ENCODE assay signal across 8 cellular contexts in genomic region chrX:77894921-77895886, GRCh38. TPM values are rescaled to one million over a fixed set of nuclear protein-coding genes. Genes with fewer than 3 reads are reported as not detected.
DNase-seq lines count a peak whose midpoint lies in the region; ATAC-seq, FAIRE-seq and TF ChIP-seq lines count a peak whose summit lies in the region.

Gene MAGT1, minus strand, starts transcription at chrX:77895435. Its CDS starts 25 bp downstream, at chrX:77895410.

- H3K4me2 ChIP-seq in H1 (ENCODE audit: insufficient read depth in 1 of 2, low read depth in 2 of 2, low read length in 2 of 2) = peak within 1 kb of the TSS; percentile 55 to 66

- no peak within 1 kb of the TSS for H2AK5ac ChIP-seq in H1 (ENCODE audit: low read depth, low read length)

- peaks cover 1 to 48% of the 10 kb centered on the region in 2 experiments; a peak in 3 of 4 replicates for H3K79me2 ChIP-seq in H1 (ENCODE audit: control insufficient read depth in 1 of 2, insufficient read depth in 2 of 2, low read length in 2 of 2)

- H3K23ac ChIP-seq in H1 (ENCODE audit: insufficient read length) = no peak within 1 kb of the TSS

- H3K23me2 ChIP-seq in H1 (ENCODE audit: low read depth, low read length) = no peaks in the 10 kb centered on the region

- H3K56ac ChIP-seq in H1 (replicated peaks; ENCODE audit: insufficient read length, low read depth, low read length) = no peak within 1 kb of the TSS

- peak within 1 kb of the TSS; percentile 89 for H3K27ac ChIP-seq in H1 (ENCODE audit: low read depth, low read length)

- H3K4me3 Mint-ChIP-seq in memory B cell = peak within 1 kb of the TSS; percentile 96

- peaks cover 7% of the 10 kb centered on the region for H3K4me1 Mint-ChIP-seq in memory B cell

- H4K5ac ChIP-seq in H1 (ENCODE audit: insufficient read length, low read depth, low read length) = peak within 1 kb of the TSS; percentile 66

- H3K9ac ChIP-seq in H1 (replicated peaks in 1 of 4; ENCODE audit: extremely low read depth in 1 of 4, low read depth in 3 of 4, low read length in 3 of 4) = peak within 1 kb of the TSS; percentile 61 to 91 (median 88)

- ATAC-seq in GM21367 (IDR thresholded peaks at IDR 0.05; ENCODE audit: unreplicated experiment) (peak; percentile 88), memory B cell (ENCODE audit: low read depth) (peak; percentile 84)

- no peak within 1 kb of the TSS for H4K91ac ChIP-seq in H1 (replicated peaks; ENCODE audit: insufficient read length, low read length)

- POLR2A ChIA-PET in H1 (lab: Charles Lee; ENCODE audit: partially characterized antibody) = interaction anchor here (1.0 to 1.7 kb wide), 4 partner anchors 8 to 114 kb away, joined by 3 to 5 read pairs (median 4); no protein-coding TSS in a partner anchor

- H3K18ac ChIP-seq in H1 (ENCODE audit: extremely low read depth, low read length) = no peak within 1 kb of the TSS

- H2BK15ac ChIP-seq in H1 (ENCODE audit: low read length) = no peak within 1 kb of the TSS

- H2BK12ac ChIP-seq in H1 (ENCODE audit: low read depth, low read length) = peak within 1 kb of the TSS; percentile 40; the same call in 1 of the 2 replicates

- peak within 1 kb of the TSS; percentile 74 to 94 (median 88) for H3K4me3 ChIP-seq in H1 (ENCODE audit: extremely low read depth in 1 of 4, insufficient read depth in 2 of 4, low read depth in 3 of 4, low read length in 4 of 4)

- no peaks in the 10 kb centered on the region for H3K36me3 ChIP-seq in H1 (ENCODE audit: control insufficient read depth in 2 of 4, insufficient read depth in 4 of 4, low read length in 3 of 4)

- H3K9me3 Mint-ChIP-seq in memory B cell = no peaks in the 10 kb centered on the region

- H3K4me1 ChIP-seq in H1 (replicated peaks in 1 of 4; ENCODE audit: control insufficient read depth in 3 of 4, insufficient read depth in 4 of 4, low read length in 3 of 4) = peaks cover 0 to 2% (median 0%) of the 10 kb centered on the region in 4 experiments; a peak in 3 of 7 replicates

- H3K36me3 Mint-ChIP-seq in memory B cell = peaks cover 6% of the 10 kb centered on the region

- FAIRE-seq in HTR-8/SVneo (lab: Jason Lieb, UNC) (peak; percentile 99), H1 (lab: Jason Lieb, UNC) (peak; percentile 86)

- CTCF ChIA-PET in H1 (lab: Charles Lee; ENCODE audit: partially characterized antibody) = interaction anchor here (1.5 kb wide), 1 partner anchor 130 kb away, joined by 6 read pairs; no protein-coding TSS in a partner anchor

- peak within 1 kb of the TSS; percentile 99 for H3K27ac Mint-ChIP-seq in memory B cell

- H4K20me1 ChIP-seq in H1 (replicated peaks in 1 of 2; ENCODE audit: control insufficient read depth in 1 of 2, insufficient read depth in 2 of 2, low read length in 2 of 2) = no peaks in the 10 kb centered on the region

- H3K4ac ChIP-seq in H1 (replicated peaks; ENCODE audit: insufficient read length, low read depth, low read length) = no peak within 1 kb of the TSS

- no peak within 1 kb of the TSS for H2BK20ac ChIP-seq in H1 (ENCODE audit: low read length)

- no peaks in the 10 kb centered on the region for H3K9me3 ChIP-seq in H1 (ENCODE audit: insufficient read depth in 2 of 2, low read depth in 1 of 2, low read length in 1 of 2)

- H2BK120ac ChIP-seq in H1 (replicated peaks; ENCODE audit: low read depth, low read length) = no peak within 1 kb of the TSS

- H4K8ac ChIP-seq in H1 (ENCODE audit: extremely low read depth, insufficient read depth, low read length) = peak within 1 kb of the TSS; percentile 90; the same call in 1 of the 2 replicates

- TF ChIP-seq RAD21 in H1 (IDR thresholded peaks at IDR 0.05 in 1 of 2, conservative IDR thresholded peaks at IDR 0.05 in 1 of 2; ENCODE audit: low read depth in 2 of 2, low read length in 2 of 2) = no peak

- WGBS in H1 (ENCODE audit: extremely low coverage in 1 of 2, insufficient coverage in 1 of 2, insufficient read length in 1 of 2, insufficient replicate concordance in 2 of 2, low coverage in 1 of 2, low lambda C conversion rate in 2 of 2, missing lambda C conversion rate in 1 of 2), 2 experiments = 1% methylated on average over 45 of the region's 49 CpGs; no CpG with 5 or more reads in 1 of the 2 experiments

- H3K27me3 Mint-ChIP-seq in memory B cell = no peaks in the 10 kb centered on the region

- TF ChIP-seq CTCF in H1 (IDR thresholded peaks at IDR 0.05; ENCODE audit: control extremely low read depth in 1 of 3, insufficient read depth in 1 of 3, low read depth in 1 of 3, low read length in 3 of 3) = no peak

- TF ChIP-seq EP300 in H1 (IDR thresholded peaks at IDR 0.05; ENCODE audit: borderline replicate concordance in 1 of 2, low read depth in 2 of 2, low read length in 2 of 2) = no peak

- peak; percentile 83 for DNase-seq in COLO829 (ENCODE audit: low spot score)
- peak; percentile 94 for DNase-seq in HTR-8/SVneo (ENCODE audit: insufficient read length, low spot score)
- DNase-seq in NOMO-1 treated with dmso at 0.1 percent for 144 hours (lab: John Stamatoyannopoulos, UW; ENCODE audit: unreplicated experiment) = peak; percentile 87
- DNase-seq in activated CD8-positive, alpha-beta memory T cell treated with anti-CD3 and anti-CD28 coated beads for 48 hours (ENCODE audit: low read depth in 2 of 3, low spot score in 2 of 3) = peak; percentile 32 to 67 (median 51)
- DNase-seq in H1 (ENCODE audit: low read depth in 1 of 2, low spot score in 2 of 2) = peak; percentile 70 to 82
- DNase-seq in memory B cell (ENCODE audit: low spot score in 2 of 2) = peak; percentile 65 to 82
- DNase-seq in stimulated activated CD8-positive, alpha-beta memory T cell treated with anti-CD3 and anti-CD28 coated beads, Interleukin-12 subunit alpha, Interleukin-12 subunit beta, amount 100 ng/mL, for 24 hours (ENCODE audit: extremely low read depth) = peak; percentile 65

- no peaks in the 10 kb centered on the region for H3K79me1 ChIP-seq in H1 (ENCODE audit: low read depth, low read length)

- H3K27me3 ChIP-seq in H1 (replicated peaks in 1 of 4; ENCODE audit: control insufficient read depth in 3 of 4, extremely low read depth in 1 of 4, insufficient read depth in 3 of 4, low read length in 3 of 4) = no peaks in the 10 kb centered on the region

- H2AFZ ChIP-seq in H1 (ENCODE audit: low read length) = peak within 1 kb of the TSS; percentile 93

- TF ChIP-seq POLR2A in H1 (IDR thresholded peaks at IDR 0.05; ENCODE audit: control extremely low read depth in 1 of 2, low read depth in 2 of 2, low read length in 2 of 2) = peak; percentile 90 to 92

- no peak within 1 kb of the TSS for H3K14ac ChIP-seq in H1 (ENCODE audit: insufficient read length)

- peak within 1 kb of the TSS; percentile 19; the same call in 1 of the 2 replicates for H2BK5ac ChIP-seq in H1 (ENCODE audit: low read depth, low read length)

TF ChIP-seq in H1, 55 proteins besides CTCF, POLR2A, EP300 and RAD21 (continues in another document):
- TF ChIP-seq ATF2 (IDR thresholded peaks at IDR 0.05; ENCODE audit: low read length) = peak; percentile 67; the same call in 1 of the 2 replicates
- TF ChIP-seq TBP (IDR thresholded peaks at IDR 0.05; ENCODE audit: low read depth, low read length) = peak; percentile 84
- TF ChIP-seq YY1 (IDR thresholded peaks at IDR 0.05; ENCODE audit: low read depth, low read length) = no peak; the same call in 1 of the 2 replicates
- TF ChIP-seq TCF12 (IDR thresholded peaks at IDR 0.05; ENCODE audit: low read depth, low read length) = no peak
- no peak for TF ChIP-seq KDM1A (IDR thresholded peaks at IDR 0.05; ENCODE audit: borderline replicate concordance, low read length)
- TF ChIP-seq SP1 (IDR thresholded peaks at IDR 0.05; ENCODE audit: low read depth, low read length) = peak; percentile 66; the same call in 1 of the 2 replicates
- TF ChIP-seq POLR2AphosphoS5 (IDR thresholded peaks at IDR 0.05; ENCODE audit: low read depth, low read length) = peak; percentile 96
- 0 out of 4 replicates have a peak, but pooled peaks of 1 of the 2 experiments have one; percentile 37 for TF ChIP-seq SIN3A (conservative IDR thresholded peaks at IDR 0.05 in 1 of 2, IDR thresholded peaks at IDR 0.05 in 1 of 2; ENCODE audit: low read depth in 1 of 2, low read length in 2 of 2)
- peak; percentile 31; the same call in 1 of the 2 replicates for TF ChIP-seq KDM5A (IDR thresholded peaks at IDR 0.05; ENCODE audit: low read length)
- TF ChIP-seq CBX8 (IDR thresholded peaks at IDR 0.05; ENCODE audit: borderline replicate concordance, low read depth, low read length) = no peak
- no peak for TF ChIP-seq TAF7 (optimal IDR thresholded peaks at IDR 0.05; ENCODE audit: borderline replicate concordance, low read depth, low read length)
- TF ChIP-seq TAF1 (IDR thresholded peaks at IDR 0.05; ENCODE audit: low read depth, low read length) = peak; percentile 93
- no peak for TF ChIP-seq USF2 (IDR thresholded peaks at IDR 0.05; ENCODE audit: low read length)
- TF ChIP-seq HDAC2 (IDR thresholded peaks at IDR 0.05; ENCODE audit: borderline replicate concordance in 1 of 2, low read depth in 2 of 2, low read length in 2 of 2) = no peak
- TF ChIP-seq CREB1 (IDR thresholded peaks at IDR 0.05) = peak; percentile 87

RNA-seq across cellular contexts. Expression of gene MAGT1, which starts in this region (rescaled TPM):
- total RNA-seq in H1 (2021; fragmentation: NEBNext Ultra II Directional; extraction: Animal tissue kit (Norgen Biotek cat#: 25700)) = 44.5 and 47.6 TPM in 2 replicates
- polyA plus RNA-seq in H1 (2011; rRNA removed) = 11.3 and 14.4 TPM in 2 replicates
- polyA plus RNA-seq in H1 (2011; cell fraction: cytosol; rRNA removed) = 22.0 TPM
- polyA plus RNA-seq in H1 (2011; cell fraction: nucleus; rRNA removed) = 16.8 TPM
- polyA plus RNA-seq in H1 (2012, experiment 1 of 2) = 27.5 to 42.0 TPM (median 31.4 TPM) in 4 replicates
- polyA plus RNA-seq in H1 (2012, experiment 2 of 2) = 3.9 TPM
- polyA plus RNA-seq in H1 (2013, experiment 1 of 2) = 47.2 TPM
- 51.0 TPM for polyA plus RNA-seq in H1 (2013, experiment 2 of 2)
- 64.6 and 82.2 TPM in 2 replicates for polyA minus RNA-seq in H1 (2011; rRNA and poly(A)+ RNA removed)
- 44.3 TPM for polyA minus RNA-seq in H1 (2011; cell fraction: cytosol; rRNA and poly(A)+ RNA removed)
- polyA minus RNA-seq in H1 (2011; cell fraction: nucleus; rRNA and poly(A)+ RNA removed) = 29.7 TPM

Comparison
In these comparisons a context has a peak if more than half of its experiments do, and no peak if none do; other contexts are left out.
1. Peak in every context shown above with its lines: DNase-seq, ATAC-seq, H3K4me3 ChIP-seq and H3K27ac ChIP-seq.